Comparison of ENCODE assay signal across 8 cellular contexts in genomic region chr21:39676054-39676771, GRCh38.
DNase-seq lines count a peak whose midpoint lies in the region; ATAC-seq and TF ChIP-seq lines count a peak whose summit lies in the region.

No MANE protein-coding gene starts in this region.

- no peak overlapping the region for H3K4ac ChIP-seq in mesendoderm (ENCODE audit: low read depth, low read length)

- no peak overlapping the region for H3K56ac ChIP-seq in mesendoderm (ENCODE audit: low read length)

- in situ Hi-C loops in astrocyte of the cerebellum (cut with HindIII; ENCODE audit: low sequenced_read_pairs), result no loop called here

- H3K27me3 ChIP-seq in mesendoderm (ENCODE audit: insufficient read depth, low read length, poor library complexity), result no peaks in the 10 kb centered on the region

- no peak overlapping the region for H2BK5ac ChIP-seq in mesendoderm (ENCODE audit: low read length)

- no peak overlapping the region for H3K27ac ChIP-seq in mesendoderm (ENCODE audit: low read depth, low read length)

- H3K36me3 ChIP-seq in mesendoderm (ENCODE audit: control insufficient read depth, insufficient read depth, low read length), result no peaks in the 10 kb centered on the region

- H3K79me1 ChIP-seq in mesendoderm (ENCODE audit: low read length), result no peaks in the 10 kb centered on the region

- H4K8ac ChIP-seq in mesendoderm (ENCODE audit: low read depth, low read length), result no peak overlapping the region

- no peak overlapping the region for H2AK5ac ChIP-seq in mesendoderm (ENCODE audit: low read length)

- no peak overlapping the region for H2BK15ac ChIP-seq in mesendoderm (replicated peaks; ENCODE audit: low read depth)

- no peak overlapping the region for H3K4me2 ChIP-seq in mesendoderm (ENCODE audit: low read length)

- DNase-seq in DMS 273 (lab: John Stamatoyannopoulos, UW; ENCODE audit: unreplicated experiment) (peak; percentile 80), NCI-H146 (lab: John Stamatoyannopoulos, UW) (peak; percentile 93), astrocyte of the cerebellum (ENCODE audit: low read depth) (peak; percentile 23), mesendoderm (peak; percentile 31), amygdala (lab: John Stamatoyannopoulos, UW) (no peak)

- H4K5ac ChIP-seq in mesendoderm (ENCODE audit: low read length), result no peak overlapping the region

- TF ChIP-seq CTCF in astrocyte of the cerebellum (IDR thresholded peaks at IDR 0.05; ENCODE audit: low read depth, low read length, missing control alignments), result no peak

- H3K23ac ChIP-seq in mesendoderm (ENCODE audit: low read length), result no peak overlapping the region

- no peak overlapping the region for H2BK120ac ChIP-seq in mesendoderm (ENCODE audit: low read depth, low read length)

- H3K18ac ChIP-seq in mesendoderm (ENCODE audit: low read length), result no peak overlapping the region

- no peak for TF ChIP-seq POLR2A in GM18505 (IDR thresholded peaks at IDR 0.05; ENCODE audit: borderline replicate concordance, extremely low read depth, insufficient read depth, insufficient read length)

- no peaks in the 10 kb centered on the region for H3K4me1 ChIP-seq in mesendoderm (ENCODE audit: control insufficient read depth, low read depth, low read length)

- WGBS in mesendoderm (ENCODE audit: extremely low coverage, insufficient coverage, low lambda C conversion rate), result no CpG with 5 or more reads among the region's 17 CpGs

- no peaks in the 10 kb centered on the region for H3K79me2 ChIP-seq in mesendoderm (ENCODE audit: control insufficient read depth, insufficient read depth, low read length)

- H3K4me3 ChIP-seq in astrocyte of the cerebellum (ENCODE audit: low read depth, low read length), result no peak overlapping the region
- H3K4me3 ChIP-seq in mesendoderm (ENCODE audit: low read length), result no peak overlapping the region

- no peak overlapping the region for H3K9ac ChIP-seq in mesendoderm (ENCODE audit: low read length)

- no peak for ATAC-seq in GM21367 (IDR thresholded peaks at IDR 0.05; ENCODE audit: unreplicated experiment)
- ATAC-seq in GM18505 (IDR thresholded peaks at IDR 0.05; ENCODE audit: unreplicated experiment), result no peak
- no peak for ATAC-seq in HG02610 (IDR thresholded peaks at IDR 0.05; ENCODE audit: unreplicated experiment)

Comparison
In these comparisons a context has a peak if more than half of its experiments do, and no peak if none do; other contexts are left out.
1. DNase-seq: peak in DMS 273 (single experiment), NCI-H146 (single experiment), astrocyte of the cerebellum (single experiment) and mesendoderm (single experiment); none in amygdala (0 of 56).